In the genomic region with DNA sequence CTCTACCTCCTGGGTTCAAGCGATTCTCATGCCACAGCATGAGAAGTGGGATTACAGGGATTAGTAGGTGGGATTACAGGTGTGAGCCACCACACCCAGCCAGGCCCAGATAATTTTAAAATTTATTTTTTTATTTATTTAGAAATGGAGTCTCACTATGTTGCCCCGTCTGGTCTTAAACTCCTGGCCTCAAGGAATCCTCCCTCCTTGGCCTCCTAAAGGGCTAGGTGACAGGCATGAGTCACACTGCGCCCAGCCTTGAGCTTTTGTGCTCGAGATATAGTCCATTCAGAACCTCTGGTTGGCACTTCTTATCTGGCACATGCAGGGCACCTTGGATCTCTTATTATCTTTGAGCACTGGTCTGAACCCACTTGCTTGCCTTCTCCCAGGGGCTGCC, we compare ENCODE assay signal across 11 cellular contexts. TPM values are rescaled to one million over a fixed set of nuclear protein-coding genes. Genes with fewer than 3 reads are reported as not detected.
DNase-seq lines count a peak whose midpoint lies in the region; ATAC-seq and TF ChIP-seq lines count a peak whose summit lies in the region.
"Had no signal": no experiment of that assay in that cellular context is flagged by ENCODE, and none has a peak within 500 bp of the region (broad histone marks: within the 10 kb centered on the region; RNA-seq: fewer than 3 reads in every experiment).

No MANE protein-coding gene starts in this region.

- peaks cover 19% of the 10 kb centered on the region for H3K36me3 ChIP-seq in right atrium auricular region
- H3K36me3 ChIP-seq in vagina, result peaks cover 0 to 16% of the 10 kb centered on the region in 2 donors

- no peaks in the 10 kb centered on the region for H3K9me3 ChIP-seq in right atrium auricular region
- H3K9me3 ChIP-seq in vagina, result no peaks in the 10 kb centered on the region

- H3K4me1 ChIP-seq in right atrium auricular region (peaks cover 2 to 43% of the 10 kb centered on the region in 2 donors), vagina (peaks cover 42% of the 10 kb centered on the region)

- TF ChIP-seq CTCF in right atrium auricular region (IDR thresholded peaks at IDR 0.05), result no peak
- no peak for TF ChIP-seq CTCF in MCF 10A (IDR thresholded peaks at IDR 0.05; ENCODE audit: unreplicated experiment)
- TF ChIP-seq CTCF in nephron (IDR thresholded peaks at IDR 0.05; ENCODE audit: unreplicated experiment in 3 of 3), result no peak
- no peak for TF ChIP-seq CTCF in vagina (IDR thresholded peaks at IDR 0.05)

- CTCF ChIA-PET in MCF 10A (lab: Yijun Ruan, JAX), result interaction anchor here (2.9 to 5.1 kb wide), 2 partner anchors 17 to 24 kb away, joined by 19 to 31 read pairs; no protein-coding TSS in a partner anchor

- H3K27me3 ChIP-seq in right atrium auricular region (no peaks in the 10 kb centered on the region), vagina (no peaks in the 10 kb centered on the region)

- no peaks in the 10 kb centered on the region for H3K27me3 Mint-ChIP-seq in MCF 10A (ENCODE audit: insufficient read depth, unreplicated experiment)
- H3K27me3 Mint-ChIP-seq in nephron (ENCODE audit: low read depth), result no peaks in the 10 kb centered on the region
- H3K27me3 Mint-ChIP-seq: CD4-positive, alpha-beta memory T cell; IgD-negative memory B cell had no signal

- H3K27ac Mint-ChIP-seq in MCF 10A (ENCODE audit: low read depth, unreplicated experiment) (peak overlapping the region; percentile 99), nephron (peak overlapping the region; percentile 99 to 100 (median 99))

- POLR2A ChIA-PET in MCF 10A (lab: Yijun Ruan, JAX), result interaction anchor here (1.0 to 6.1 kb wide), 8 partner anchors 23 to 208 kb away, joined by 3 to 152 read pairs (median 24); a partner anchor contains a TSS

- intact Hi-C loops in Right ventricle myocardium inferior (cut with DNase I) (no loop called here), MCF 10A (cut with micrococcal nuclease) (no loop called here), vagina (cut with DNase I) (no loop called here)

- no peak overlapping the region for H3K4me3 Mint-ChIP-seq in MCF 10A (ENCODE audit: unreplicated experiment)
- no peak overlapping the region for H3K4me3 Mint-ChIP-seq in nephron

- H3K36me3 Mint-ChIP-seq in MCF 10A (ENCODE audit: insufficient read depth, unreplicated experiment) (peaks cover 72% of the 10 kb centered on the region), nephron (ENCODE audit: low read depth) (peaks cover 37% of the 10 kb centered on the region)

- H3K4me1 Mint-ChIP-seq in MCF 10A (ENCODE audit: insufficient read depth, unreplicated experiment) (peaks cover 36% of the 10 kb centered on the region), nephron (peaks cover 42% of the 10 kb centered on the region)

- no peaks in the 10 kb centered on the region for H3K9me3 Mint-ChIP-seq in MCF 10A (ENCODE audit: unreplicated experiment)
- no peaks in the 10 kb centered on the region for H3K9me3 Mint-ChIP-seq in nephron
- H3K9me3 Mint-ChIP-seq: CD4-positive, alpha-beta memory T cell; IgD-negative memory B cell; natural killer cell had no signal

- no peak for DNase-seq in right atrium auricular region (ENCODE audit: low spot score)
- no peak for DNase-seq in Right ventricle myocardium inferior (ENCODE audit: missing footprints)
- no peak for DNase-seq in MCF 10A (ENCODE audit: unreplicated experiment)
- DNase-seq in vagina (ENCODE audit: extremely low spot score in 2 of 2), result no peak
- DNase-seq in activated effector memory CD4-positive, alpha-beta T cell treated with Interleukin-2 at 50 U/mL for 16 hours, result no peak
- no peak for DNase-seq in NCI-H69 (lab: John Stamatoyannopoulos, UW)
- DNase-seq: CD4-positive, alpha-beta memory T cell; natural killer cell had no signal

- H3K4me3 ChIP-seq in right atrium auricular region (no peak overlapping the region), vagina (peak overlapping the region in 1 of 2 donors; percentile 9)

- ATAC-seq in Right ventricle myocardium inferior (no peak), HG03025 (IDR thresholded peaks at IDR 0.05; ENCODE audit: low FRiP score, unreplicated experiment) (no peak)
- ATAC-seq: natural killer cell had no signal

- H3K27ac ChIP-seq in right atrium auricular region (peak overlapping the region; percentile 98 to 100), vagina (peak overlapping the region; percentile 100)

- BruUV-seq in MCF 10A (replicated peaks; lab: Mats Ljungman, UMichigan), result no TSS peak

- TF ChIP-seq POLR2A in vagina (IDR thresholded peaks at IDR 0.05), result no peak

RNA-seq across cellular contexts. Expression of a gene that starts 1.5 kb away (rescaled TPM):
- total RNA-seq in right atrium auricular region (10 to 100 TPM; 27.7 to 64.9 TPM), Right ventricle myocardium inferior (39.7 TPM), MCF 10A (2022) (838 and 896 TPM in 2 replicates), vagina (169 TPM)

RNA-seq across cellular contexts. Expression of a gene that starts 39.8 kb away (rescaled TPM):
- total RNA-seq in right atrium auricular region (10 to 100 TPM; 17.8 to 26.8 TPM), Right ventricle myocardium inferior (25.4 TPM), MCF 10A (2022) (91.3 and 115 TPM in 2 replicates), vagina (51.8 TPM)

RNA-seq across cellular contexts. Expression of a gene that starts 42.0 kb away (rescaled TPM):
- total RNA-seq in right atrium auricular region, result not detected
- not detected for total RNA-seq in Right ventricle myocardium inferior
- not detected in 2 replicates for total RNA-seq in MCF 10A (2022)
- not detected for total RNA-seq in vagina
- total RNA-seq: CD4-positive, alpha-beta memory T cell; natural killer cell had no signal

RNA-seq across cellular contexts. Expression of a gene that starts 46.5 kb away (rescaled TPM):
- total RNA-seq in right atrium auricular region, result not detected
- not detected for total RNA-seq in Right ventricle myocardium inferior
- not detected in 2 replicates for total RNA-seq in MCF 10A (2022)
- not detected for total RNA-seq in vagina
- total RNA-seq: CD4-positive, alpha-beta memory T cell; natural killer cell had no signal

RNA-seq across cellular contexts. Expression of a gene that starts 47.3 kb away (rescaled TPM):
- total RNA-seq in right atrium auricular region, result 10 to 100 TPM; 15.2 to 24.7 TPM
- 18.5 TPM for total RNA-seq in Right ventricle myocardium inferior
- total RNA-seq in MCF 10A (2022), result 71.8 and 72.0 TPM in 2 replicates
- total RNA-seq in vagina, result 35.6 TPM
